8 cellular contexts compared by ENCODE assay signal in the genomic region with DNA sequence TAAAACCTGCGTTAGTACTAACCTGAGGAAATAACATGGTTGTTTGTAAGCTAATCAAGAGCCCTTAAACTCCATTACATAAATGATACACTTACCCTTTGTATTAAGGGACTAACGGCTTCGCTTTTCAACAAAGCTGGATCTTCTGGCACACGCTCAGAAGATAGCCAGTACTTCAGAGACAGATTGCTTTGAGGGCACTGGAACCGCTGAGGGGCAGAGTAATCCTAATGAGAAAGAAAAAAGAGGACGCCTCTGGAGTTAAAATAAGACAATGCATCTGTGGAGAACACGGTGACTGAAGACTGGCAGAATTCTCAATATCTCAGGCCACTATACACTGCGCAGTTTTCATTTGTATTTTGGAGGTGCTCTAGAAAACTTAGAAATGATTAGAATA.
DNase-seq lines count a peak whose midpoint lies in the region; ATAC-seq lines count a peak whose summit lies in the region.

No MANE protein-coding gene starts in this region.

- no peaks in the 10 kb centered on the region for H3K9me3 ChIP-seq in neuron (ENCODE audit: low read length)

- H2AFZ ChIP-seq in neuron (ENCODE audit: low read depth, low read length), result peak overlapping the region; percentile 89

- no peaks in the 10 kb centered on the region for H3K27me3 ChIP-seq in neuron (ENCODE audit: insufficient read depth, low read length)

- H3K4me1 ChIP-seq in neuron (ENCODE audit: insufficient read depth, low read length), result peaks cover 18% of the 10 kb centered on the region

- peaks cover 3% of the 10 kb centered on the region for H3K36me3 ChIP-seq in neuron (ENCODE audit: insufficient read depth, low read length)

- no peak for ATAC-seq in HG03439 (IDR thresholded peaks at IDR 0.05; ENCODE audit: unreplicated experiment)

- peak overlapping the region; percentile 67 for H3K4me3 ChIP-seq in neuron (ENCODE audit: low read length)

- DNase-seq in D341Med (ENCODE audit: low spot score) (peak; percentile 38), NCI-H2227 (lab: John Stamatoyannopoulos, UW; ENCODE audit: unreplicated experiment) (peak; percentile 41), cerebellar cortex (ENCODE audit: low spot score) (peak; percentile 54), iPS-NIHi7 (ENCODE audit: extremely low spot score) (no peak), NCI-H1105 treated with DMSO at 0.1 percent for 48 hours (lab: John Stamatoyannopoulos, UW) (no peak)
- DNase-seq in stimulated activated CD4-positive, alpha-beta T cell treated with anti-CD3 and anti-CD28 coated beads, Interleukin-2, amount 100 ng/mL, for 24 hours, result no peak

Comparison
In these comparisons a context has a peak if more than half of its experiments do, and no peak if none do; other contexts are left out.
1. DNase-seq: peak in D341Med (single experiment), NCI-H2227 (single experiment) and cerebellar cortex (single experiment); none in iPS-NIHi7 (single experiment), NCI-H1105 treated with DMSO at 0.1 percent for 48 hours (single experiment) and stimulated activated CD4-positive, alpha-beta T cell treated with anti-CD3 and anti-CD28 coated beads, Interleukin-2, amount 100 ng/mL, for 24 hours (0 of 2).